Comparison of ENCODE assay signal across 11 cellular contexts in genomic region chr15:85500060-85500708, GRCh38.
DNase-seq lines count a peak whose midpoint lies in the region; ATAC-seq and TF ChIP-seq lines count a peak whose summit lies in the region.
"Had no signal": no experiment of that assay in that cellular context is flagged by ENCODE, and none has a peak within 500 bp of the region (broad histone marks: within the 10 kb centered on the region; RNA-seq: fewer than 3 reads in every experiment).

No MANE protein-coding gene starts in this region.

- H3K4me1 Mint-ChIP-seq in activated T-helper 2 cell treated with anti-CD3 and anti-CD28 coated beads, Interferon-gamma antibody, Interleukin-2, Interleukin-4, amounts not matched to agents 10 μg/mL and 5 μg/mL and 100 μg/mL, durations not matched to agents 14 hours and 24 hours and 36 hours (ENCODE audit: low read depth), result peaks cover 86% of the 10 kb centered on the region

- no peaks in the 10 kb centered on the region for H3K9me3 Mint-ChIP-seq in activated T-helper 2 cell treated with anti-CD3 and anti-CD28 coated beads, Interferon-gamma antibody, Interleukin-2, Interleukin-4, amounts not matched to agents 10 μg/mL and 5 μg/mL and 100 μg/mL, durations not matched to agents 14 hours and 24 hours and 36 hours
- H3K9me3 Mint-ChIP-seq: natural killer cell treated with Interleukin-12 subunit alpha and Interleukin-12 subunit beta and Interleukin-15 and Interleukin-18, amount 100 ng/mL, for 72 hours; stimulated activated naive CD8-positive, alpha-beta T cell treated with anti-CD3 and anti-CD28 coated beads, Interleukin-15, Interleukin-2, amounts not matched to agents 100 ng/mL and 50 ng/mL, for 24 hours had no signal

- peak overlapping the region; percentile 73 for H3K27ac Mint-ChIP-seq in activated T-helper 2 cell treated with anti-CD3 and anti-CD28 coated beads, Interferon-gamma antibody, Interleukin-2, Interleukin-4, amounts not matched to agents 10 μg/mL and 5 μg/mL and 100 μg/mL, durations not matched to agents 14 hours and 24 hours and 36 hours
- H3K27ac Mint-ChIP-seq: natural killer cell treated with Interleukin-12 subunit alpha and Interleukin-12 subunit beta and Interleukin-15 and Interleukin-18, amount 100 ng/mL, for 72 hours had no signal

- no peaks in the 10 kb centered on the region for H3K27me3 Mint-ChIP-seq in activated T-helper 2 cell treated with anti-CD3 and anti-CD28 coated beads, Interferon-gamma antibody, Interleukin-2, Interleukin-4, amounts not matched to agents 10 μg/mL and 5 μg/mL and 100 μg/mL, durations not matched to agents 14 hours and 24 hours and 36 hours (ENCODE audit: low read depth)
- H3K27me3 Mint-ChIP-seq: natural killer cell treated with Interleukin-12 subunit alpha and Interleukin-12 subunit beta and Interleukin-15 and Interleukin-18, amount 100 ng/mL, for 72 hours; stimulated activated naive CD8-positive, alpha-beta T cell treated with anti-CD3 and anti-CD28 coated beads, Interleukin-15, Interleukin-2, amounts not matched to agents 100 ng/mL and 50 ng/mL, for 24 hours had no signal

- H3K4me3 Mint-ChIP-seq in activated T-helper 2 cell treated with anti-CD3 and anti-CD28 coated beads, Interferon-gamma antibody, Interleukin-2, Interleukin-4, amounts not matched to agents 10 μg/mL and 5 μg/mL and 100 μg/mL, durations not matched to agents 14 hours and 24 hours and 36 hours (ENCODE audit: low read depth), result peak overlapping the region; percentile 17
- H3K4me3 Mint-ChIP-seq: natural killer cell treated with Interleukin-12 subunit alpha and Interleukin-12 subunit beta and Interleukin-15 and Interleukin-18, amount 100 ng/mL, for 72 hours; stimulated activated naive CD8-positive, alpha-beta T cell treated with anti-CD3 and anti-CD28 coated beads, Interleukin-15, Interleukin-2, amounts not matched to agents 100 ng/mL and 50 ng/mL, for 24 hours had no signal

- TF ChIP-seq CTCF in C4-2B (conservative IDR thresholded peaks at IDR 0.05), result no peak

- no CpG with 5 or more reads among the region's 6 CpGs for WGBS in mesodermal cell (ENCODE audit: insufficient coverage in 2 of 2), 2 experiments

- H3K27ac ChIP-seq in C4-2B (peak overlapping the region; percentile 60; the same call in 1 of the 2 replicates), mesodermal cell (ENCODE audit: low read depth, low read length, severe bottlenecking) (peak overlapping the region; percentile 32), substantia nigra (ENCODE audit: low read depth, low read length, poor library complexity, severe bottlenecking) (no peak overlapping the region)

- H3K36me3 Mint-ChIP-seq in activated T-helper 2 cell treated with anti-CD3 and anti-CD28 coated beads, Interferon-gamma antibody, Interleukin-2, Interleukin-4, amounts not matched to agents 10 μg/mL and 5 μg/mL and 100 μg/mL, durations not matched to agents 14 hours and 24 hours and 36 hours (ENCODE audit: low read depth), result peaks cover 3% of the 10 kb centered on the region
- H3K36me3 Mint-ChIP-seq: natural killer cell treated with Interleukin-12 subunit alpha and Interleukin-12 subunit beta and Interleukin-15 and Interleukin-18, amount 100 ng/mL, for 72 hours had no signal

- no peak for DNase-seq in activated T-helper 2 cell treated with anti-CD3 and anti-CD28 coated beads, Interferon-gamma antibody, Interleukin-2, Interleukin-4, amounts not matched to agents 10 μg/mL and 5 μg/mL and 100 μg/mL, durations not matched to agents 14 hours and 24 hours and 36 hours (ENCODE audit: low spot score)
- DNase-seq in amniotic stem cell (lab: John Stamatoyannopoulos, UW) (no peak), SKM-1 (lab: John Stamatoyannopoulos, UW; ENCODE audit: unreplicated experiment) (no peak), substantia nigra (lab: John Stamatoyannopoulos, UW) (no peak)
- DNase-seq: NCI-H1694 treated with DMSO at 0.1 percent for 48 hours had no signal

- H3K4me3 ChIP-seq in mesodermal cell (ENCODE audit: extremely low read depth, insufficient read depth, low read length, poor library complexity, severe bottlenecking), result no peak overlapping the region

- peaks cover 31% of the 10 kb centered on the region for H3K4me1 ChIP-seq in mesodermal cell (ENCODE audit: control insufficient read depth, insufficient read depth, low read length, poor library complexity, severe bottlenecking)

- no peaks in the 10 kb centered on the region for H3K9me3 ChIP-seq in mesodermal cell (ENCODE audit: control insufficient read depth, low read length)

- H3K36me3 ChIP-seq in mesodermal cell (ENCODE audit: control insufficient read depth, insufficient read depth, low read length), result no peaks in the 10 kb centered on the region

- peak; percentile 86 for ATAC-seq in GM21381 (IDR thresholded peaks at IDR 0.05; ENCODE audit: unreplicated experiment)
- ATAC-seq in GM21723 (IDR thresholded peaks at IDR 0.05; ENCODE audit: unreplicated experiment), result no peak
- ATAC-seq: natural killer cell treated with Interleukin-12 subunit alpha and Interleukin-12 subunit beta and Interleukin-15 and Interleukin-18, amount 100 ng/mL, for 72 hours had no signal

- intact Hi-C loops in activated T-helper 2 cell treated with anti-CD3 and anti-CD28 coated beads, Interferon-gamma antibody, Interleukin-2, Interleukin-4, amounts not matched to agents 10 μg/mL and 5 μg/mL and 100 μg/mL, durations not matched to agents 14 hours and 24 hours and 36 hours (cut with micrococcal nuclease), result loop anchor here (2.0 to 5.0 kb wide), 3 partner anchors 13 to 202 kb away; no protein-coding TSS in a partner anchor
